In the genomic region with DNA sequence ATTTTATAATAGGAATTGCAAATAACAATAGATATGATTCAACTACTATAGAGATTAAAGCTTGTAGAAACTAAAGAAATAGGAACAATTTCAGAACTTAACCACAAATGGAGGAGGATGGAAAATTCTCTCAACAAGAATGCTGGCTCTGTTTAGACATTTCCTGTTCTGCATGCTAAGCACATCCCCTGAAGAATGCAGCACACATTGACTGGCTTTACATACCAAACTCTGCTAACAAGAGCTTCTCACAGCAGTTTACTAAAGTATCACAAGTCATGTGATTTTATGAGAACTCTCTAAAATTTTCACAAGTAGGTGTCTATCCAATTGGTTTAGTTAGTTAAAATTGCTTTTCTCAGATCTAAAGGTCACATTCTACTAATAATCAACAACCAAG, we compare ENCODE assay signal across 9 cellular contexts.
A peak's percentile ranks its signal among the peaks of the same experiment; 100 is the strongest.
DNase-seq lines count a peak whose midpoint lies in the region; ATAC-seq, FAIRE-seq and TF ChIP-seq lines count a peak whose summit lies in the region.
"Had no signal": no experiment of that assay in that cellular context is flagged by ENCODE, and none has a peak within 500 bp of the region (broad histone marks: within the 10 kb centered on the region; RNA-seq: fewer than 3 reads in every experiment).

No MANE protein-coding gene starts in this region.

- H3K27ac ChIP-seq in right cardiac atrium (ENCODE audit: low read length) (no peak overlapping the region), right atrium auricular region (no peak overlapping the region)

- DNase-seq in right cardiac atrium (no peak), right atrium auricular region (ENCODE audit: low spot score) (no peak), amniotic epithelial cell (ENCODE audit: low read depth) (peak; percentile 96), islet precursor cell (peak; percentile 70), urothelium cell line (ENCODE audit: low spot score) (peak; percentile 5), T-helper 1 cell (no peak)
- no peak for DNase-seq in activated naive CD4-positive, alpha-beta T cell treated with Interleukin-2 at 50 U/mL for 16 hours

- no peak for FAIRE-seq in urothelium cell line (lab: Jason Lieb, UNC)
- FAIRE-seq: D721Med had no signal

- peaks cover 3% of the 10 kb centered on the region for H3K4me1 ChIP-seq in right cardiac atrium (ENCODE audit: control insufficient read depth, insufficient read depth, low read length)
- peaks cover 0 to 7% of the 10 kb centered on the region in 2 donors for H3K4me1 ChIP-seq in right atrium auricular region

- H3K9me3 ChIP-seq in right cardiac atrium (ENCODE audit: control insufficient read depth, low read length) (no peaks in the 10 kb centered on the region), right atrium auricular region (no peaks in the 10 kb centered on the region)

- ATAC-seq in right cardiac atrium = peak; percentile 45 to 65
- ATAC-seq in HG03521 (IDR thresholded peaks at IDR 0.05; ENCODE audit: unreplicated experiment) = no peak

- peaks cover 22% of the 10 kb centered on the region for H3K36me3 ChIP-seq in right atrium auricular region

- H3K27me3 ChIP-seq in right cardiac atrium (ENCODE audit: control insufficient read depth, insufficient read depth) (no peaks in the 10 kb centered on the region), right atrium auricular region (no peaks in the 10 kb centered on the region)

- intact Hi-C loops in right cardiac atrium (cut with DNase I) = no loop called here

- H3K4me3 ChIP-seq in right cardiac atrium (ENCODE audit: low read length) (no peak overlapping the region), right atrium auricular region (no peak overlapping the region)

- no peak for TF ChIP-seq CTCF in right atrium auricular region (IDR thresholded peaks at IDR 0.05)

Comparison
In these comparisons a context has a peak if more than half of its experiments do, and no peak if none do; other contexts are left out.
1. DNase-seq: peak in amniotic epithelial cell (single experiment), islet precursor cell (single experiment) and urothelium cell line (single experiment); none in right cardiac atrium (0 of 3), right atrium auricular region (single experiment), T-helper 1 cell (0 of 5) and activated naive CD4-positive, alpha-beta T cell treated with Interleukin-2 at 50 U/mL for 16 hours (single experiment).